ENCODE assay signal across 12 cellular contexts in genomic region chr5:142686210-142686734, GRCh38. TPM values are rescaled to one million over a fixed set of nuclear protein-coding genes. Genes with fewer than 3 reads are reported as not detected.
DNase-seq lines count a peak whose midpoint lies in the region; ATAC-seq, FAIRE-seq and TF ChIP-seq lines count a peak whose summit lies in the region.
"Had no signal": no experiment of that assay in that cellular context is flagged by ENCODE, and none has a peak within 500 bp of the region (broad histone marks: within the 10 kb centered on the region; RNA-seq: fewer than 3 reads in every experiment).

No MANE protein-coding gene starts in this region.

- H2BK12ac ChIP-seq in H1 (ENCODE audit: low read depth, low read length), result peak overlapping the region; percentile 73
- H2BK12ac ChIP-seq in mesenchymal stem cell (ENCODE audit: low read length in 2 of 2), result peak overlapping the region in 1 of 2 experiments; percentile 55

- no peak for TF ChIP-seq RAD21 in H1 (IDR thresholded peaks at IDR 0.05 in 1 of 2, conservative IDR thresholded peaks at IDR 0.05 in 1 of 2; ENCODE audit: low read depth in 2 of 2, low read length in 2 of 2)

- no peak overlapping the region; the same call in 1 of the 2 replicates for H2AK5ac ChIP-seq in H1 (ENCODE audit: low read depth, low read length)
- H2AK5ac ChIP-seq in mesenchymal stem cell (ENCODE audit: low read length, severe bottlenecking), result no peak overlapping the region

- H3K4ac ChIP-seq in H1 (replicated peaks; ENCODE audit: insufficient read length, low read depth, low read length) (no peak overlapping the region), mesenchymal stem cell (ENCODE audit: low read depth in 1 of 2, low read length in 2 of 2) (no peak overlapping the region)

- no peaks in the 10 kb centered on the region for H4K20me1 ChIP-seq in H1 (replicated peaks in 1 of 2; ENCODE audit: control insufficient read depth in 1 of 2, insufficient read depth in 2 of 2, low read length in 2 of 2)
- no peaks in the 10 kb centered on the region for H4K20me1 ChIP-seq in PC-3 (ENCODE audit: low read length)

- no peak overlapping the region for H2BK15ac ChIP-seq in H1 (ENCODE audit: low read length)
- H2BK15ac ChIP-seq in mesenchymal stem cell (ENCODE audit: low read depth, poor library complexity, severe bottlenecking), result no peak overlapping the region

- peak overlapping the region; percentile 17 for H3K27ac ChIP-seq in RWPE2 (ENCODE audit: poor library complexity, severe bottlenecking)
- no peak overlapping the region for H3K27ac ChIP-seq in H1 (ENCODE audit: low read depth, low read length)
- H3K27ac ChIP-seq in mesenchymal stem cell (ENCODE audit: low read length, poor library complexity, severe bottlenecking), result no peak overlapping the region
- H3K27ac ChIP-seq in temporal lobe (ENCODE audit: low read depth, low read length), result peak overlapping the region; percentile 91
- no peak overlapping the region for H3K27ac ChIP-seq in PC-3 (ENCODE audit: low read length)
- H3K27ac ChIP-seq: SJCRH30 had no signal

- H4K5ac ChIP-seq in H1 (ENCODE audit: insufficient read length, low read depth, low read length), result no peak overlapping the region

- ATAC-seq in RWPE2 (ENCODE audit: low read depth) (peak; percentile 44), HG02981 (IDR thresholded peaks at IDR 0.05; ENCODE audit: unreplicated experiment) (no peak), PC-3 (no peak), GM18502 (IDR thresholded peaks at IDR 0.05; ENCODE audit: poor library complexity, unreplicated experiment) (no peak)

- WGBS in H1 (ENCODE audit: extremely low coverage in 1 of 2, insufficient coverage in 1 of 2, insufficient read length in 1 of 2, insufficient replicate concordance in 2 of 2, low coverage in 1 of 2, low lambda C conversion rate in 2 of 2, missing lambda C conversion rate in 1 of 2), 2 experiments, result 80% methylated on average over 11 of the region's 11 CpGs; no CpG with 5 or more reads in 1 of the 2 experiments
- 62% methylated on average over 10 of the region's 11 CpGs for WGBS in mesenchymal stem cell

- TF ChIP-seq EP300 in H1 (IDR thresholded peaks at IDR 0.05; ENCODE audit: borderline replicate concordance in 1 of 2, low read depth in 2 of 2, low read length in 2 of 2), result no peak

- H4K91ac ChIP-seq in H1 (replicated peaks; ENCODE audit: insufficient read length, low read length) (peak overlapping the region; percentile 50), mesenchymal stem cell (ENCODE audit: low read length) (no peak overlapping the region)

- no peaks in the 10 kb centered on the region; the same call in 1 of the 2 replicates for H3K23me2 ChIP-seq in H1 (ENCODE audit: low read depth, low read length)

- no peak overlapping the region for H2AFZ ChIP-seq in H1 (ENCODE audit: low read length)
- no peak overlapping the region for H2AFZ ChIP-seq in mesenchymal stem cell (ENCODE audit: low read depth, low read length)
- H2AFZ ChIP-seq in PC-3 (ENCODE audit: low read length), result no peak overlapping the region

- H3K9me3 ChIP-seq in RWPE2 (ENCODE audit: severe bottlenecking), result no peaks in the 10 kb centered on the region
- H3K9me3 ChIP-seq in H1 (ENCODE audit: insufficient read depth in 2 of 2, low read depth in 1 of 2, low read length in 1 of 2), result no peaks in the 10 kb centered on the region
- no peaks in the 10 kb centered on the region for H3K9me3 ChIP-seq in mesenchymal stem cell (ENCODE audit: control insufficient read depth, low read length)
- no peaks in the 10 kb centered on the region for H3K9me3 ChIP-seq in PC-3 (ENCODE audit: low read length)
- H3K9me3 ChIP-seq: SJCRH30 had no signal

- H2BK120ac ChIP-seq in H1 (replicated peaks; ENCODE audit: low read depth, low read length) (peak overlapping the region; percentile 19), mesenchymal stem cell (ENCODE audit: low read depth, low read length) (no peak overlapping the region)

- POLR2A ChIA-PET in H1 (lab: Charles Lee; ENCODE audit: partially characterized antibody), result interaction anchor here (1.0 to 1.4 kb wide), 2 partner anchors 15 to 84 kb away, joined by 4 to 5 read pairs; partner anchors contain the start of gene ARHGAP26
- POLR2A ChIA-PET in PC-3 (lab: Charles Lee; ENCODE audit: unreplicated experiment), result interaction anchor here (0.5 kb wide), 1 partner anchor 43 kb away, joined by 3 read pairs; no protein-coding TSS in a partner anchor

- H3K27me3 ChIP-seq in RWPE2 (ENCODE audit: insufficient read depth, poor library complexity, severe bottlenecking), result no peaks in the 10 kb centered on the region
- H3K27me3 ChIP-seq in H1 (replicated peaks in 1 of 4; ENCODE audit: control insufficient read depth in 3 of 4, extremely low read depth in 1 of 4, insufficient read depth in 3 of 4, low read length in 3 of 4), result no peaks in the 10 kb centered on the region
- H3K27me3 ChIP-seq in mesenchymal stem cell (ENCODE audit: control insufficient read depth in 1 of 2, insufficient read depth in 1 of 2, low read length in 2 of 2), result no peaks in the 10 kb centered on the region
- H3K27me3 ChIP-seq in PC-3 (ENCODE audit: low read length), result no peaks in the 10 kb centered on the region

- no peak for DNase-seq in RWPE2 (ENCODE audit: low spot score)
- no peak for DNase-seq in H1 (ENCODE audit: low read depth in 1 of 2, low spot score in 2 of 2)
- DNase-seq in mesenchymal stem cell, result peak; percentile 71
- no peak for DNase-seq in PC-3
- DNase-seq in activated naive CD4-positive, alpha-beta T cell treated with anti-CD3 and anti-CD28 coated beads, Interleukin-2, amount 50 U/mL, for 16 hours, result no peak
- DNase-seq: activated CD4-positive, alpha-beta T cell treated with anti-CD3 and anti-CD28 coated beads for 4 hours; kidney; NCI-H2171 treated with DMSO at 0.1 percent for 48 hours had no signal

- peak overlapping the region; percentile 35; the same call in 1 of the 2 replicates for H3K18ac ChIP-seq in H1 (ENCODE audit: extremely low read depth, low read length)
- no peak overlapping the region for H3K18ac ChIP-seq in mesenchymal stem cell (ENCODE audit: low read depth in 1 of 2, low read length in 2 of 2)

- no peak for FAIRE-seq in H1 (lab: Jason Lieb, UNC)
- FAIRE-seq: kidney had no signal

- H2BK20ac ChIP-seq in H1 (ENCODE audit: low read length), result peak overlapping the region; percentile 54; the same call in 1 of the 2 replicates

- no peak for TF ChIP-seq POLR2A in H1 (IDR thresholded peaks at IDR 0.05; ENCODE audit: control extremely low read depth in 1 of 2, low read depth in 2 of 2, low read length in 2 of 2)

- BruUV-seq in PC-3 (replicated peaks; lab: Mats Ljungman, UMichigan), result no TSS peak

- H3K9me2 ChIP-seq in PC-3 (replicated peaks; ENCODE audit: low read length), result no peaks in the 10 kb centered on the region

- H3K56ac ChIP-seq in H1 (replicated peaks; ENCODE audit: insufficient read length, low read depth, low read length), result no peak overlapping the region

- H3K79me2 ChIP-seq in H1 (ENCODE audit: control insufficient read depth in 1 of 2, insufficient read depth in 2 of 2, low read length in 2 of 2) (no peaks in the 10 kb centered on the region), PC-3 (ENCODE audit: low read length) (no peaks in the 10 kb centered on the region)

- H4K8ac ChIP-seq in H1 (ENCODE audit: extremely low read depth, insufficient read depth, low read length) (no peak overlapping the region), mesenchymal stem cell (ENCODE audit: low read length) (no peak overlapping the region)

- no peak overlapping the region for H3K4me3 ChIP-seq in RWPE2 (ENCODE audit: severe bottlenecking)
- no peak overlapping the region for H3K4me3 ChIP-seq in H1 (ENCODE audit: extremely low read depth in 1 of 4, insufficient read depth in 2 of 4, low read depth in 3 of 4, low read length in 4 of 4)
- no peak overlapping the region for H3K4me3 ChIP-seq in mesenchymal stem cell (ENCODE audit: insufficient read depth in 1 of 2, low read depth in 1 of 2, low read length in 2 of 2)
- no peak overlapping the region for H3K4me3 ChIP-seq in PC-3 (ENCODE audit: low read length)
- H3K4me3 ChIP-seq: SJCRH30 had no signal

- H3F3A ChIP-seq in PC-3 (ENCODE audit: low read length, unreplicated experiment), result no peaks in the 10 kb centered on the region

- no peak overlapping the region; the same call in none of the 2 replicates for H2BK5ac ChIP-seq in H1 (ENCODE audit: low read depth, low read length)
- no peak overlapping the region for H2BK5ac ChIP-seq in mesenchymal stem cell (ENCODE audit: low read depth, low read length, poor library complexity, severe bottlenecking)

- no peak for TF ChIP-seq CTCF in RWPE2 (IDR thresholded peaks at IDR 0.05; ENCODE audit: poor library complexity, severe bottlenecking)
- TF ChIP-seq CTCF in H1 (IDR thresholded peaks at IDR 0.05; ENCODE audit: control extremely low read depth in 1 of 3, insufficient read depth in 1 of 3, low read depth in 1 of 3, low read length in 3 of 3), result no peak
- TF ChIP-seq CTCF in PC-3 (conservative IDR thresholded peaks at IDR 0.05; ENCODE audit: low read depth, low read length), result no peak

- H3K23ac ChIP-seq in H1 (ENCODE audit: insufficient read length) (no peak overlapping the region), mesenchymal stem cell (ENCODE audit: low read length in 2 of 2) (no peak overlapping the region)

- H3K4me2 ChIP-seq in H1 (ENCODE audit: insufficient read depth in 1 of 2, low read depth in 2 of 2, low read length in 2 of 2) (no peak overlapping the region), mesenchymal stem cell (ENCODE audit: low read length, poor library complexity, severe bottlenecking) (no peak overlapping the region), PC-3 (ENCODE audit: low read length) (no peak overlapping the region)

- H3K79me1 ChIP-seq in H1 (ENCODE audit: low read depth, low read length) (no peaks in the 10 kb centered on the region), mesenchymal stem cell (replicated peaks; ENCODE audit: low read length, poor library complexity, severe bottlenecking) (no peaks in the 10 kb centered on the region)

- intact Hi-C loops in PC-3 (cut with micrococcal nuclease), result no loop called here

- H3K14ac ChIP-seq in H1 (ENCODE audit: insufficient read length) (no peak overlapping the region), mesenchymal stem cell (ENCODE audit: low read length in 2 of 2) (peak overlapping the region in 1 of 2 experiments; percentile 26)

- CTCF ChIA-PET in H1 (lab: Charles Lee; ENCODE audit: partially characterized antibody) (interaction anchor here (0.8 to 29.7 kb wide), 17 partner anchors 9 to 539 kb away, joined by 3 to 605 read pairs (median 3); no protein-coding TSS in a partner anchor), PC-3 (lab: Charles Lee) (interaction anchor here (0.6 kb wide), 1 partner anchor 88 kb away, joined by 4 read pairs; no protein-coding TSS in a partner anchor)

- H3K36me3 ChIP-seq in RWPE2 (ENCODE audit: low read depth), result no peaks in the 10 kb centered on the region
- no peaks in the 10 kb centered on the region for H3K36me3 ChIP-seq in H1 (ENCODE audit: control insufficient read depth in 2 of 4, insufficient read depth in 4 of 4, low read length in 3 of 4)
- no peaks in the 10 kb centered on the region for H3K36me3 ChIP-seq in mesenchymal stem cell (ENCODE audit: control insufficient read depth in 1 of 2, insufficient read depth in 2 of 2, low read depth in 1 of 2, low read length in 2 of 2)
- H3K36me3 ChIP-seq in PC-3 (ENCODE audit: low read depth, low read length), result no peaks in the 10 kb centered on the region
- H3K36me3 ChIP-seq: SJCRH30 had no signal

- H3K9ac ChIP-seq in H1 (replicated peaks in 1 of 4; ENCODE audit: extremely low read depth in 1 of 4, low read depth in 3 of 4, low read length in 3 of 4), result no peak overlapping the region
- H3K9ac ChIP-seq in mesenchymal stem cell (ENCODE audit: low read length), result no peak overlapping the region
- H3K9ac ChIP-seq in PC-3 (ENCODE audit: low read length), result no peak overlapping the region

- H3K4me1 ChIP-seq in RWPE2 (ENCODE audit: insufficient read depth, poor library complexity, severe bottlenecking), result peaks cover 35% of the 10 kb centered on the region
- H3K4me1 ChIP-seq in H1 (replicated peaks in 1 of 4; ENCODE audit: control insufficient read depth in 3 of 4, insufficient read depth in 4 of 4, low read length in 3 of 4), result peaks cover 3 to 33% (median 23%) of the 10 kb centered on the region in 4 experiments
- H3K4me1 ChIP-seq in mesenchymal stem cell (ENCODE audit: control insufficient read depth, insufficient read depth, low read depth, low read length), result peaks cover 18% of the 10 kb centered on the region
- H3K4me1 ChIP-seq in PC-3 (ENCODE audit: insufficient read depth, low read length), result peaks cover 13% of the 10 kb centered on the region

RNA-seq across cellular contexts. Expression of gene FGF1, which starts 0.4 kb away (rescaled TPM):
- total RNA-seq in H1 (2021; fragmentation: NEBNext Ultra II Directional; extraction: Animal tissue kit (Norgen Biotek cat#: 25700)), result 0.11 and 0.50 TPM in 2 replicates
- polyA plus RNA-seq in H1 (2011; rRNA removed), result 0.17 and 0.30 TPM in 2 replicates
- 0.34 TPM for polyA plus RNA-seq in H1 (2011; cell fraction: cytosol; rRNA removed)
- polyA plus RNA-seq in H1 (2011; cell fraction: nucleus; rRNA removed), result 0.30 TPM
- polyA plus RNA-seq in H1 (2012, experiment 1 of 2), result 0.15 to 0.66 TPM (median 0.47 TPM) in 4 replicates
- not detected for polyA plus RNA-seq in H1 (2012, experiment 2 of 2)
- 0.26 TPM for polyA plus RNA-seq in H1 (2013, experiment 1 of 2)
- polyA plus RNA-seq in H1 (2013, experiment 2 of 2), result 0.61 TPM
- 0.16 and 0.78 TPM in 2 replicates for polyA minus RNA-seq in H1 (2011; rRNA and poly(A)+ RNA removed)
- 0.29 TPM for polyA minus RNA-seq in H1 (2011; cell fraction: cytosol; rRNA and poly(A)+ RNA removed)
- polyA minus RNA-seq in H1 (2011; cell fraction: nucleus; rRNA and poly(A)+ RNA removed), result 1.7 TPM
- 1.3 TPM for polyA plus RNA-seq in mesenchymal stem cell (2013, experiment 1 of 2)
- 1.8 TPM for polyA plus RNA-seq in mesenchymal stem cell (2013, experiment 2 of 2)
- total RNA-seq in temporal lobe, result 6.1 TPM
- total RNA-seq in PC-3 (2014; rRNA removed), result 1.5 and 9.7 TPM in 2 replicates
- total RNA-seq: SJCRH30 had no signal

Comparison
In these comparisons a context has a peak if more than half of its experiments do, and no peak if none do; other contexts are left out.
1. H3K27ac ChIP-seq: peak in RWPE2 (single experiment) and temporal lobe (single experiment); none in H1 (single experiment), mesenchymal stem cell (single experiment) and PC-3 (single experiment).